Comparison of ENCODE assay signal across 8 cellular contexts in genomic region chr18:32469190-32469611, GRCh38. TPM values are rescaled to one million over a fixed set of nuclear protein-coding genes. Genes with fewer than 3 reads are reported as not detected.
A peak's percentile ranks its signal among the peaks of the same experiment; 100 is the strongest.
DNase-seq lines count a peak whose midpoint lies in the region; ATAC-seq, FAIRE-seq and TF ChIP-seq lines count a peak whose summit lies in the region.

No MANE protein-coding gene starts in this region.

- H3K9ac ChIP-seq in GM12878 (ENCODE audit: control insufficient read depth, insufficient read depth, low read length): no peak overlapping the region

- RAD21 ChIA-PET in GM12878 (lab: Charles Lee; ENCODE audit: unreplicated experiment): interaction anchor here (1.7 kb wide), 1 partner anchor 80 kb away, joined by 4 read pairs; no protein-coding TSS in a partner anchor

- no peaks in the 10 kb centered on the region for H3K79me2 ChIP-seq in GM12878 (ENCODE audit: control insufficient read depth, insufficient read depth, low read length)

- H3K4me3 Mint-ChIP-seq in activated CD8-positive, alpha-beta memory T cell treated with anti-CD3 and anti-CD28 coated beads, Interleukin-2, amount 10 ng/mL, durations not matched to agents 7 days and 5 days: no peak overlapping the region

- H2AFZ ChIP-seq in GM12878 (ENCODE audit: control insufficient read depth, low read depth, low read length): no peak overlapping the region

- H3K4me1 Mint-ChIP-seq in activated CD8-positive, alpha-beta memory T cell treated with anti-CD3 and anti-CD28 coated beads, Interleukin-2, amount 10 ng/mL, durations not matched to agents 7 days and 5 days: peaks cover 19% of the 10 kb centered on the region

- CTCF ChIA-PET in GM12878 (lab: Yijun Ruan, JAX): interaction anchor here (1.2 kb wide), 1 partner anchor 199 kb away, joined by 5 read pairs; no protein-coding TSS in a partner anchor
- CTCF ChIA-PET in activated CD8-positive, alpha-beta memory T cell treated with anti-CD3 and anti-CD28 coated beads, Interleukin-2, amount 10 ng/mL, durations not matched to agents 7 days and 5 days (lab: Charles Lee): interaction anchor here (1.2 to 1.4 kb wide), 2 partner anchors 83 to 311 kb away, joined by 3 to 4 read pairs; no protein-coding TSS in a partner anchor

- WGBS in GM12878 (ENCODE audit: insufficient coverage, insufficient replicate concordance, low lambda C conversion rate, missing lambda C conversion rate): 29% methylated on average over 8 of the region's 8 CpGs

- TF ChIP-seq EP300 in GM12878 (IDR thresholded peaks at IDR 0.05; ENCODE audit: borderline replicate concordance in 1 of 2, control insufficient read depth in 1 of 2, low read depth in 2 of 2, low read length in 2 of 2): no peak

- peaks cover 8 to 24% of the 10 kb centered on the region in 2 experiments for H3K27me3 ChIP-seq in GM12878 (replicated peaks in 1 of 2; ENCODE audit: control insufficient read depth in 2 of 2, insufficient read depth in 2 of 2, low read length in 1 of 2)

- H3K4me3 ChIP-seq in GM12878 (no peak overlapping the region), iPS-18c (ENCODE audit: insufficient read depth, low read depth, low read length) (peak overlapping the region; percentile 69), retinal pigment epithelial cell (ENCODE audit: low read length) (peak overlapping the region; percentile 65)

- H3K27ac ChIP-seq in GM12878 (ENCODE audit: control insufficient read depth, insufficient read depth): no peak overlapping the region

- no peak for TF ChIP-seq POLR2A in GM12878 (IDR thresholded peaks at IDR 0.05; ENCODE audit: low read depth, low read length)

- ATAC-seq in GM12878 (no peak), GM18867 (IDR thresholded peaks at IDR 0.05; ENCODE audit: unreplicated experiment) (no peak)
- no peak for ATAC-seq in activated CD8-positive, alpha-beta memory T cell treated with anti-CD3 and anti-CD28 coated beads, Interleukin-2, amount 10 ng/mL, durations not matched to agents 7 days and 5 days

- no peaks in the 10 kb centered on the region for H3K9me3 Mint-ChIP-seq in activated CD8-positive, alpha-beta memory T cell treated with anti-CD3 and anti-CD28 coated beads, Interleukin-2, amount 10 ng/mL, durations not matched to agents 7 days and 5 days (ENCODE audit: low read depth)

- no peaks in the 10 kb centered on the region for H3K36me3 Mint-ChIP-seq in activated CD8-positive, alpha-beta memory T cell treated with anti-CD3 and anti-CD28 coated beads, Interleukin-2, amount 10 ng/mL, durations not matched to agents 7 days and 5 days

- intact Hi-C loops in GM12878 (cut with micrococcal nuclease; ENCODE audit: unreplicated experiment): no loop called here

- no peak for TF ChIP-seq RAD21 in GM12878 (IDR thresholded peaks at IDR 0.05; ENCODE audit: insufficient read depth, low read depth, low read length)

- no TSS peak for BruUV-seq in GM12878 (replicated peaks; lab: Mats Ljungman, UMichigan)

- H3K9me3 ChIP-seq in GM12878 (replicated peaks; ENCODE audit: control insufficient read depth, insufficient read depth, low read length): no peaks in the 10 kb centered on the region
- no peaks in the 10 kb centered on the region for H3K9me3 ChIP-seq in iPS-18c (ENCODE audit: control insufficient read depth, insufficient read depth, low read length)

- H3K36me3 ChIP-seq in GM12878 (ENCODE audit: control insufficient read depth in 2 of 2, insufficient read depth in 2 of 2, low read length in 1 of 2): no peaks in the 10 kb centered on the region

- TF ChIP-seq CTCF in GM12878 (IDR thresholded peaks at IDR 0.05 in 2 of 3, conservative IDR thresholded peaks at IDR 0.05 in 1 of 3; ENCODE audit: control insufficient read depth in 2 of 3, extremely low read depth in 1 of 3, insufficient read depth in 1 of 3, low read depth in 3 of 3, low read length in 3 of 3): no peak
- peak; percentile 39 for TF ChIP-seq CTCF in retinal pigment epithelial cell (conservative IDR thresholded peaks at IDR 0.05; ENCODE audit: low read depth, low read length)

- peaks cover 70% of the 10 kb centered on the region for H3K27me3 Mint-ChIP-seq in activated CD8-positive, alpha-beta memory T cell treated with anti-CD3 and anti-CD28 coated beads, Interleukin-2, amount 10 ng/mL, durations not matched to agents 7 days and 5 days

- no peak overlapping the region for H3K4me2 ChIP-seq in GM12878 (ENCODE audit: control insufficient read depth, insufficient read depth)

- no peaks in the 10 kb centered on the region for H4K20me1 ChIP-seq in GM12878 (ENCODE audit: control insufficient read depth, insufficient read depth)

- POLR2A ChIA-PET in GM12878 (lab: Charles Lee): no interaction called here

- in situ Hi-C loops in GM12878 (cut with MboI): no loop called here

- SMC1A ChIA-PET in GM12878 (lab: Charles Lee; ENCODE audit: uncharacterized antibody, unreplicated experiment): no interaction called here

- FAIRE-seq in GM12878 (lab: Jason Lieb, UNC): peak; percentile 62

- no peaks in the 10 kb centered on the region for H3K4me1 ChIP-seq in GM12878 (ENCODE audit: control insufficient read depth, insufficient read depth, low read length)

- DNase-seq in NCI-H2107 treated with DMSO at 0.1 percent for 48 hours (lab: John Stamatoyannopoulos, UW; ENCODE audit: unreplicated experiment): peak; percentile 26
- no peak for DNase-seq in NCI-H2107 (lab: John Stamatoyannopoulos, UW)
- peak; percentile 14 for DNase-seq in NCI-H510A (lab: John Stamatoyannopoulos, UW)
- no peak for DNase-seq in GM12878 (ENCODE audit: low read depth, low spot score)
- no peak for DNase-seq in retinal pigment epithelial cell (ENCODE audit: low read depth)
- no peak for DNase-seq in activated CD8-positive, alpha-beta memory T cell treated with anti-CD3 and anti-CD28 coated beads, Interleukin-2, amount 10 ng/mL, durations not matched to agents 7 days and 5 days

- no peak overlapping the region for H3K27ac Mint-ChIP-seq in activated CD8-positive, alpha-beta memory T cell treated with anti-CD3 and anti-CD28 coated beads, Interleukin-2, amount 10 ng/mL, durations not matched to agents 7 days and 5 days

TF ChIP-seq in GM12878, 131 proteins besides CTCF, POLR2A, EP300 and RAD21:
- no peak for TF ChIP-seq MXI1 (IDR thresholded peaks at IDR 0.05; ENCODE audit: low read depth, low read length)

RNA-seq across cellular contexts. Expression of gene GAREM1, which starts 1.5 kb away (rescaled TPM):
- total RNA-seq in GM12878 (2013; cell fraction: nucleolus; rRNA removed): not detected in 2 replicates
- not detected in 2 replicates for total RNA-seq in GM12878 (2014; rRNA removed)
- total RNA-seq in GM12878 (2014; rRNA removed; fragmentation: Illumina TruSeq; extraction: Trizol): not detected in 2 replicates
- 0.05 and 0.08 TPM in 2 replicates for total RNA-seq in GM12878 (2021)
- polyA plus RNA-seq in GM12878 (2011; ENCODE audit: low read depth): not detected
- polyA plus RNA-seq in GM12878 (2011; rRNA removed): 0.05 and 0.13 TPM in 2 replicates
- polyA plus RNA-seq in GM12878 (2011; cell fraction: cytosol; rRNA removed): 0.05 and 0.07 TPM in 2 replicates
- polyA plus RNA-seq in GM12878 (2011; cell fraction: nucleus; rRNA removed): 0.04 and 0.06 TPM in 2 replicates
- 0.32 TPM in 1 of 2 replicates, not detected in the other for polyA plus RNA-seq in GM12878 (2012)
- not detected in 2 replicates for polyA plus RNA-seq in GM12878 (2014; fragmentation: Illumina TruSeq; extraction: Trizol)
- not detected for polyA plus RNA-seq in GM12878 (2014; fragmentation: Nextera tagmentation; extraction: Ambion mirVana)
- polyA plus RNA-seq in GM12878 (2014; rRNA removed): 0.43 TPM in 1 of 2 replicates, not detected in the other
- under 1 TPM in 1 of 2 experiments, not detected in 1; 0.29 TPM for polyA plus RNA-seq in GM12878 (2016; fragmentation: Nextera tagmentation; extraction: Ambion mirVana)
- 0.10 and 0.37 TPM in 2 replicates for polyA minus RNA-seq in GM12878 (2011; rRNA and poly(A)+ RNA removed)
- polyA minus RNA-seq in GM12878 (2011; cell fraction: cytosol; rRNA and poly(A)+ RNA removed): not detected in 2 replicates
- 0.10 and 0.12 TPM in 2 replicates for polyA minus RNA-seq in GM12878 (2011; cell fraction: nucleus; rRNA and poly(A)+ RNA removed)
- not detected for total RNA-seq in activated CD8-positive, alpha-beta memory T cell treated with anti-CD3 and anti-CD28 coated beads, Interleukin-2, amount 10 ng/mL, durations not matched to agents 7 days and 5 days

Comparison
In these comparisons a context has a peak if more than half of its experiments do, and no peak if none do; other contexts are left out.
1. DNase-seq: peak in NCI-H2107 treated with DMSO at 0.1 percent for 48 hours (single experiment) and NCI-H510A (single experiment); none in NCI-H2107 (single experiment), GM12878 (single experiment), retinal pigment epithelial cell (single experiment) and activated CD8-positive, alpha-beta memory T cell treated with anti-CD3 and anti-CD28 coated beads, Interleukin-2, amount 10 ng/mL, durations not matched to agents 7 days and 5 days (single experiment).